ENCODE assay signal across 23 cellular contexts in genomic region chr1:243391355-243391754, GRCh38.
DNase-seq lines count a peak whose midpoint lies in the region; ATAC-seq, FAIRE-seq and TF ChIP-seq lines count a peak whose summit lies in the region.
"Had no signal": no experiment of that assay in that cellular context is flagged by ENCODE, and none has a peak within 500 bp of the region (broad histone marks: within the 10 kb centered on the region; RNA-seq: fewer than 3 reads in every experiment).

No MANE protein-coding gene starts in this region.

- no peaks in the 10 kb centered on the region for H3K79me1 ChIP-seq in neuronal stem cell (ENCODE audit: low read depth, low read length)

- TF ChIP-seq CTCF in bronchial epithelial cell (IDR thresholded peaks at IDR 0.05; ENCODE audit: insufficient read depth, low read length, severe bottlenecking) (no peak), mammary epithelial cell (conservative IDR thresholded peaks at IDR 0.05 in 1 of 2, IDR thresholded peaks at IDR 0.05 in 1 of 2; ENCODE audit: extremely low read depth in 1 of 2, insufficient read depth in 1 of 2, low read depth in 1 of 2, low read length in 2 of 2) (no peak)

- peak; percentile 31 for DNase-seq in D341Med (ENCODE audit: low spot score)
- DNase-seq in H7, result peak; percentile 11
- no peak for DNase-seq in bronchial epithelial cell (ENCODE audit: low read depth)
- DNase-seq in neuronal stem cell (ENCODE audit: low spot score), result no peak
- DNase-seq in A172 (ENCODE audit: low spot score), result no peak
- no peak for DNase-seq in mammary epithelial cell
- DNase-seq: AML-193; Caco-2; CD4-positive, alpha-beta T cell; DMS 273 treated with DMSO at 0.1 percent for 48 hours; DMS53; DND-41; EL; GM23248; HFFc6; KBM-7 had no signal

- CTCF ChIA-PET in mammary epithelial cell (lab: Charles Lee; ENCODE audit: low non-redundant PET), result no interaction called here

- intact Hi-C loops in mammary epithelial cell (cut with micrococcal nuclease), result no loop called here

- dilution Hi-C loops in mammary epithelial cell (cut with HindIII; ENCODE audit: low sequenced_read_pairs), result no loop called here

- no peak overlapping the region for H2BK5ac ChIP-seq in neuronal stem cell (ENCODE audit: low read length)

- H3K4me2 ChIP-seq in neuronal stem cell (ENCODE audit: insufficient read depth, low read length, poor library complexity, severe bottlenecking) (no peak overlapping the region), mammary epithelial cell (ENCODE audit: insufficient read depth, low read depth, low read length) (no peak overlapping the region)

- H2AFZ ChIP-seq in neuronal stem cell (ENCODE audit: low read length) (no peak overlapping the region), mammary epithelial cell (ENCODE audit: low read depth, low read length) (no peak overlapping the region)
- H2AFZ ChIP-seq: GM23248 had no signal

- in situ Hi-C loops in mammary epithelial cell (cut with MboI; ENCODE audit: low sequenced_read_pairs in 2 of 2), result no loop called here

- no peaks in the 10 kb centered on the region for H3K9me3 ChIP-seq in neuronal stem cell (replicated peaks in 1 of 2; ENCODE audit: control insufficient read depth in 2 of 2, insufficient read depth in 1 of 2, low read depth in 1 of 2, low read length in 2 of 2)
- H3K9me3 ChIP-seq in mammary epithelial cell (replicated peaks; ENCODE audit: insufficient read depth, low read length), result no peaks in the 10 kb centered on the region
- H3K9me3 ChIP-seq: Caco-2 had no signal

- H3K4ac ChIP-seq in neuronal stem cell (ENCODE audit: low read length), result no peak overlapping the region

- no peak overlapping the region for H3K27ac ChIP-seq in neuronal stem cell (replicated peaks; ENCODE audit: low read length)
- H3K27ac ChIP-seq in mammary epithelial cell (ENCODE audit: insufficient read depth, low read depth, low read length), result no peak overlapping the region
- H3K27ac ChIP-seq: C4-2B, GM23248 had no signal

- H3K4me3 ChIP-seq in H7 (ENCODE audit: insufficient read depth, low read depth, low read length) (no peak overlapping the region), bronchial epithelial cell (ENCODE audit: low read depth, low read length) (no peak overlapping the region), neuronal stem cell (ENCODE audit: low read length in 2 of 2) (no peak overlapping the region), mammary epithelial cell (replicated peaks in 1 of 3; ENCODE audit: insufficient read depth in 1 of 3, low read depth in 2 of 3, low read length in 3 of 3) (no peak overlapping the region)
- H3K4me3 ChIP-seq: GM12878, GM23248 had no signal

- no peak overlapping the region for H2BK120ac ChIP-seq in neuronal stem cell (ENCODE audit: low read depth, low read length)

- no peak overlapping the region for H4K91ac ChIP-seq in neuronal stem cell (ENCODE audit: low read depth, low read length, poor library complexity)

- H4K8ac ChIP-seq in neuronal stem cell (ENCODE audit: low read depth, low read length), result no peak overlapping the region

- H3K9ac ChIP-seq in neuronal stem cell (ENCODE audit: low read depth, low read length, poor library complexity), result no peak overlapping the region
- no peak overlapping the region for H3K9ac ChIP-seq in mammary epithelial cell (ENCODE audit: insufficient read depth, low read length)
- H3K9ac ChIP-seq: GM23248 had no signal

- no peak overlapping the region for H2BK15ac ChIP-seq in neuronal stem cell (ENCODE audit: low read length)

- H3K79me2 ChIP-seq in mammary epithelial cell (ENCODE audit: insufficient read depth, low read length), result no peaks in the 10 kb centered on the region

- peak; percentile 47 for FAIRE-seq in bronchial epithelial cell (lab: Jason Lieb, UNC)
- FAIRE-seq: A204.1, GM12878, H54, HepG2 had no signal

- no CpG with 5 or more reads among the region's 1 CpG for WGBS in neuronal stem cell (ENCODE audit: extremely low coverage in 2 of 2, insufficient read length in 2 of 2, insufficient replicate concordance in 1 of 2), 2 donors
- WGBS in mammary epithelial cell (ENCODE audit: low coverage, missing lambda C conversion rate), result 86% methylated on average over 1 of the region's 1 CpG

- H3K14ac ChIP-seq in neuronal stem cell (ENCODE audit: low read length), result no peak overlapping the region

- BruUV-seq in mammary epithelial cell (replicated peaks; lab: Mats Ljungman, UMichigan), result no TSS peak

- H3K4me1 ChIP-seq in neuronal stem cell (ENCODE audit: control insufficient read depth in 2 of 2, insufficient read depth in 1 of 2, low read depth in 1 of 2, low read length in 2 of 2) (peaks cover 7 to 12% of the 10 kb centered on the region in 2 donors), mammary epithelial cell (ENCODE audit: insufficient read depth, low read length) (no peaks in the 10 kb centered on the region)

- peak overlapping the region; percentile 78 for H2AK5ac ChIP-seq in neuronal stem cell (ENCODE audit: low read depth, low read length)

- H2BK12ac ChIP-seq in neuronal stem cell (ENCODE audit: low read length), result peak overlapping the region; percentile 41

- H3K36me3 ChIP-seq in H7 (replicated peaks; ENCODE audit: control insufficient read depth, insufficient read depth, low read length) (no peaks in the 10 kb centered on the region), bronchial epithelial cell (ENCODE audit: control insufficient read depth, insufficient read depth, low read length) (peaks cover 3% of the 10 kb centered on the region), neuronal stem cell (replicated peaks in 1 of 2; ENCODE audit: control insufficient read depth in 2 of 2, insufficient read depth in 2 of 2, low read length in 2 of 2) (no peaks in the 10 kb centered on the region), mammary epithelial cell (ENCODE audit: insufficient read depth, low read length) (peaks cover 4% of the 10 kb centered on the region)

- ATAC-seq in GM21737 (IDR thresholded peaks at IDR 0.05; ENCODE audit: unreplicated experiment), result no peak
- ATAC-seq: GM12878, HCT116, HepG2 had no signal

- no peak overlapping the region for H3K23ac ChIP-seq in neuronal stem cell (ENCODE audit: low read depth, low read length, poor library complexity)

- no peaks in the 10 kb centered on the region for H4K20me1 ChIP-seq in mammary epithelial cell (ENCODE audit: insufficient read depth, low read length)

- H3K27me3 ChIP-seq in H7 (ENCODE audit: control insufficient read depth, insufficient read depth, low read length) (no peaks in the 10 kb centered on the region), bronchial epithelial cell (ENCODE audit: control insufficient read depth, insufficient read depth, low read length) (no peaks in the 10 kb centered on the region), neuronal stem cell (ENCODE audit: control insufficient read depth in 3 of 3, insufficient read depth in 3 of 3, low read depth in 1 of 3, low read length in 3 of 3) (no peaks in the 10 kb centered on the region), mammary epithelial cell (ENCODE audit: insufficient read depth, low read length) (no peaks in the 10 kb centered on the region)

- H3K18ac ChIP-seq in neuronal stem cell (ENCODE audit: low read length), result peak overlapping the region; percentile 88

Comparison
In these comparisons a context has a peak if more than half of its experiments do, and no peak if none do; other contexts are left out.
1. DNase-seq: peak in D341Med (single experiment) and H7 (single experiment); none in bronchial epithelial cell (single experiment), neuronal stem cell (single experiment), A172 (single experiment) and mammary epithelial cell (single experiment).